ENCODE assay signal across 1 cellular context in genomic region chr4:6929735-6930464, GRCh38.
TF ChIP-seq lines count a peak whose summit lies in the region.

No MANE protein-coding gene starts in this region.

TF ChIP-seq in HepG2, 621 proteins besides CTCF, POLR2A, EP300 and RAD21 (continued from another document and continues in another):
- TF ChIP-seq, protein P1, sequence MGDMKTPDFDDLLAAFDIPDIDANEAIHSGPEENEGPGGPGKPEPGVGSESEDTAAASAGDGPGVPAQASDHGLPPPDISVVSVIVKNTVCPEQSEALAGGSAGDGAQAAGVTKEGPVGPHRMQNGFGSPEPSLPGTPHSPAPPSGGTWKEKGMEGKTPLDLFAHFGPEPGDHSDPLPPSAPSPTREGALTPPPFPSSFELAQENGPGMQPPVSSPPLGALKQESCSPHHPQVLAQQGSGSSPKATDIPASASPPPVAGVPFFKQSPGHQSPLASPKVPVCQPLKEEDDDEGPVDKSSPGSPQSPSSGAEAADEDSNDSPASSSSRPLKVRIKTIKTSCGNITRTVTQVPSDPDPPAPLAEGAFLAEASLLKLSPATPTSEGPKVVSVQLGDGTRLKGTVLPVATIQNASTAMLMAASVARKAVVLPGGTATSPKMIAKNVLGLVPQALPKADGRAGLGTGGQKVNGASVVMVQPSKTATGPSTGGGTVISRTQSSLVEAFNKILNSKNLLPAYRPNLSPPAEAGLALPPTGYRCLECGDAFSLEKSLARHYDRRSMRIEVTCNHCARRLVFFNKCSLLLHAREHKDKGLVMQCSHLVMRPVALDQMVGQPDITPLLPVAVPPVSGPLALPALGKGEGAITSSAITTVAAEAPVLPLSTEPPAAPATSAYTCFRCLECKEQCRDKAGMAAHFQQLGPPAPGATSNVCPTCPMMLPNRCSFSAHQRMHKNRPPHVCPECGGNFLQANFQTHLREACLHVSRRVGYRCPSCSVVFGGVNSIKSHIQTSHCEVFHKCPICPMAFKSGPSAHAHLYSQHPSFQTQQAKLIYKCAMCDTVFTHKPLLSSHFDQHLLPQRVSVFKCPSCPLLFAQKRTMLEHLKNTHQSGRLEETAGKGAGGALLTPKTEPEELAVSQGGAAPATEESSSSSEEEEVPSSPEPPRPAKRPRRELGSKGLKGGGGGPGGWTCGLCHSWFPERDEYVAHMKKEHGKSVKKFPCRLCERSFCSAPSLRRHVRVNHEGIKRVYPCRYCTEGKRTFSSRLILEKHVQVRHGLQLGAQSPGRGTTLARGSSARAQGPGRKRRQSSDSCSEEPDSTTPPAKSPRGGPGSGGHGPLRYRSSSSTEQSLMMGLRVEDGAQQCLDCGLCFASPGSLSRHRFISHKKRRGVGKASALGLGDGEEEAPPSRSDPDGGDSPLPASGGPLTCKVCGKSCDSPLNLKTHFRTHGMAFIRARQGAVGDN (CRISPR knock-in tag; IDR thresholded peaks at IDR 0.05): peak; percentile 66
- TF ChIP-seq, protein P2, sequence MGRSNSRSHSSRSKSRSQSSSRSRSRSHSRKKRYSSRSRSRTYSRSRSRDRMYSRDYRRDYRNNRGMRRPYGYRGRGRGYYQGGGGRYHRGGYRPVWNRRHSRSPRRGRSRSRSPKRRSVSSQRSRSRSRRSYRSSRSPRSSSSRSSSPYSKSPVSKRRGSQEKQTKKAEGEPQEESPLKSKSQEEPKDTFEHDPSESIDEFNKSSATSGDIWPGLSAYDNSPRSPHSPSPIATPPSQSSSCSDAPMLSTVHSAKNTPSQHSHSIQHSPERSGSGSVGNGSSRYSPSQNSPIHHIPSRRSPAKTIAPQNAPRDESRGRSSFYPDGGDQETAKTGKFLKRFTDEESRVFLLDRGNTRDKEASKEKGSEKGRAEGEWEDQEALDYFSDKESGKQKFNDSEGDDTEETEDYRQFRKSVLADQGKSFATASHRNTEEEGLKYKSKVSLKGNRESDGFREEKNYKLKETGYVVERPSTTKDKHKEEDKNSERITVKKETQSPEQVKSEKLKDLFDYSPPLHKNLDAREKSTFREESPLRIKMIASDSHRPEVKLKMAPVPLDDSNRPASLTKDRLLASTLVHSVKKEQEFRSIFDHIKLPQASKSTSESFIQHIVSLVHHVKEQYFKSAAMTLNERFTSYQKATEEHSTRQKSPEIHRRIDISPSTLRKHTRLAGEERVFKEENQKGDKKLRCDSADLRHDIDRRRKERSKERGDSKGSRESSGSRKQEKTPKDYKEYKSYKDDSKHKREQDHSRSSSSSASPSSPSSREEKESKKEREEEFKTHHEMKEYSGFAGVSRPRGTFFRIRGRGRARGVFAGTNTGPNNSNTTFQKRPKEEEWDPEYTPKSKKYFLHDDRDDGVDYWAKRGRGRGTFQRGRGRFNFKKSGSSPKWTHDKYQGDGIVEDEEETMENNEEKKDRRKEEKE (IDR thresholded peaks at IDR 0.05): no peak
- TF ChIP-seq ZNF546 (CRISPR knock-in tag; conservative IDR thresholded peaks at IDR 0.05) (0 out of 2 replicates have a peak, but pooled peaks have one; percentile 48), RXRB (CRISPR knock-in tag; IDR thresholded peaks at IDR 0.05; ENCODE audit: borderline replicate concordance) (0 out of 2 replicates have a peak, but pooled peaks have one; percentile 34), NCOR1 (IDR thresholded peaks at IDR 0.05; ENCODE audit: borderline replicate concordance, low read length) (peak; percentile 54; the same call in 1 of the 2 replicates), ELF3 (CRISPR knock-in tag; IDR thresholded peaks at IDR 0.05) (peak; percentile 75), XRCC5 (optimal IDR thresholded peaks at IDR 0.05; ENCODE audit: low read length) (no peak), FOXO1 (CRISPR knock-in tag; IDR thresholded peaks at IDR 0.05) (peak; percentile 31; the same call in 1 of the 2 replicates), GZF1 (CRISPR knock-in tag; IDR thresholded peaks at IDR 0.05) (no peak), ZNF792 (CRISPR knock-in tag; IDR thresholded peaks at IDR 0.05) (peak; percentile 63; the same call in 1 of the 2 replicates), ZNF331 (CRISPR knock-in tag; IDR thresholded peaks at IDR 0.05) (peak; percentile 33; the same call in 1 of the 2 replicates), TBX2 (CRISPR knock-in tag; IDR thresholded peaks at IDR 0.05; ENCODE audit: borderline replicate concordance) (peak; percentile 59; the same call in 1 of the 2 replicates), ZNF652 (CRISPR knock-in tag; IDR thresholded peaks at IDR 0.05; ENCODE audit: borderline replicate concordance, low read depth) (no peak), SAFB2 (CRISPR knock-in tag; IDR thresholded peaks at IDR 0.05; ENCODE audit: borderline replicate concordance, low read depth) (peak; percentile 56; the same call in 1 of the 2 replicates), ZC3H13 (CRISPR knock-in tag; IDR thresholded peaks at IDR 0.05) (no peak), SIX1 (CRISPR knock-in tag; IDR thresholded peaks at IDR 0.05; ENCODE audit: borderline replicate concordance) (peak; percentile 88), ZNF605 (CRISPR knock-in tag; IDR thresholded peaks at IDR 0.05) (peak; percentile 37; the same call in 1 of the 2 replicates), NFRKB (IDR thresholded peaks at IDR 0.05) (no peak), IRF2 (CRISPR knock-in tag; IDR thresholded peaks at IDR 0.05) (peak; percentile 31; the same call in 1 of the 2 replicates), ZNF501 (CRISPR knock-in tag; IDR thresholded peaks at IDR 0.05) (peak; percentile 78), HNF4A (CRISPR knock-in tag; IDR thresholded peaks at IDR 0.05) (peak; percentile 89), ZNF775 (CRISPR knock-in tag; IDR thresholded peaks at IDR 0.05; ENCODE audit: borderline replicate concordance) (no peak), ATAD3A (CRISPR knock-in tag; IDR thresholded peaks at IDR 0.05) (no peak), ZNF446 (CRISPR knock-in tag; IDR thresholded peaks at IDR 0.05) (no peak), SAP130 (CRISPR knock-in tag; IDR thresholded peaks at IDR 0.05; ENCODE audit: low read depth) (peak; percentile 87), ZNF850 (CRISPR knock-in tag; conservative IDR thresholded peaks at IDR 0.05) (no peak), ZSCAN25 (CRISPR knock-in tag; IDR thresholded peaks at IDR 0.05) (0 out of 2 replicates have a peak, but pooled peaks have one; percentile 27), ZNF33A (CRISPR knock-in tag; IDR thresholded peaks at IDR 0.05; ENCODE audit: borderline replicate concordance) (no peak), HDAC1 (CRISPR knock-in tag; IDR thresholded peaks at IDR 0.05) (peak; percentile 62; the same call in 1 of the 2 replicates), BHLHE40 (IDR thresholded peaks at IDR 0.05; ENCODE audit: low read length) (peak; percentile 39; the same call in 1 of the 2 replicates), ZNF569 (CRISPR knock-in tag; IDR thresholded peaks at IDR 0.05; ENCODE audit: borderline replicate concordance) (no peak), MAFK (conservative IDR thresholded peaks at IDR 0.05 in 1 of 2, IDR thresholded peaks at IDR 0.05 in 1 of 2; ENCODE audit: low read length in 2 of 2) (no peak), ZNF142 (CRISPR knock-in tag; IDR thresholded peaks at IDR 0.05) (no peak)
- TF ChIP-seq, protein P3, sequence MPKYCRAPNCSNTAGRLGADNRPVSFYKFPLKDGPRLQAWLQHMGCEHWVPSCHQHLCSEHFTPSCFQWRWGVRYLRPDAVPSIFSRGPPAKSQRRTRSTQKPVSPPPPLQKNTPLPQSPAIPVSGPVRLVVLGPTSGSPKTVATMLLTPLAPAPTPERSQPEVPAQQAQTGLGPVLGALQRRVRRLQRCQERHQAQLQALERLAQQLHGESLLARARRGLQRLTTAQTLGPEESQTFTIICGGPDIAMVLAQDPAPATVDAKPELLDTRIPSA (CRISPR knock-in tag; IDR thresholded peaks at IDR 0.05; ENCODE audit: borderline replicate concordance): 0 out of 2 replicates have a peak, but pooled peaks have one; percentile 38
- TF ChIP-seq, protein P4, sequence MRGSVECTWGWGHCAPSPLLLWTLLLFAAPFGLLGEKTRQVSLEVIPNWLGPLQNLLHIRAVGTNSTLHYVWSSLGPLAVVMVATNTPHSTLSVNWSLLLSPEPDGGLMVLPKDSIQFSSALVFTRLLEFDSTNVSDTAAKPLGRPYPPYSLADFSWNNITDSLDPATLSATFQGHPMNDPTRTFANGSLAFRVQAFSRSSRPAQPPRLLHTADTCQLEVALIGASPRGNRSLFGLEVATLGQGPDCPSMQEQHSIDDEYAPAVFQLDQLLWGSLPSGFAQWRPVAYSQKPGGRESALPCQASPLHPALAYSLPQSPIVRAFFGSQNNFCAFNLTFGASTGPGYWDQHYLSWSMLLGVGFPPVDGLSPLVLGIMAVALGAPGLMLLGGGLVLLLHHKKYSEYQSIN (CRISPR knock-in tag; IDR thresholded peaks at IDR 0.05; ENCODE audit: borderline replicate concordance): no peak
- TF ChIP-seq, protein P5, sequence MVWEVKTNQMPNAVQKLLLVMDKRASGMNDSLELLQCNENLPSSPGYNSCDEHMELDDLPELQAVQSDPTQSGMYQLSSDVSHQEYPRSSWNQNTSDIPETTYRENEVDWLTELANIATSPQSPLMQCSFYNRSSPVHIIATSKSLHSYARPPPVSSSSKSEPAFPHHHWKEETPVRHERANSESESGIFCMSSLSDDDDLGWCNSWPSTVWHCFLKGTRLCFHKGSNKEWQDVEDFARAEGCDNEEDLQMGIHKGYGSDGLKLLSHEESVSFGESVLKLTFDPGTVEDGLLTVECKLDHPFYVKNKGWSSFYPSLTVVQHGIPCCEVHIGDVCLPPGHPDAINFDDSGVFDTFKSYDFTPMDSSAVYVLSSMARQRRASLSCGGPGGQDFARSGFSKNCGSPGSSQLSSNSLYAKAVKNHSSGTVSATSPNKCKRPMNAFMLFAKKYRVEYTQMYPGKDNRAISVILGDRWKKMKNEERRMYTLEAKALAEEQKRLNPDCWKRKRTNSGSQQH (CRISPR knock-in tag; IDR thresholded peaks at IDR 0.05; ENCODE audit: low read depth): no peak
- TF ChIP-seq, protein P6, sequence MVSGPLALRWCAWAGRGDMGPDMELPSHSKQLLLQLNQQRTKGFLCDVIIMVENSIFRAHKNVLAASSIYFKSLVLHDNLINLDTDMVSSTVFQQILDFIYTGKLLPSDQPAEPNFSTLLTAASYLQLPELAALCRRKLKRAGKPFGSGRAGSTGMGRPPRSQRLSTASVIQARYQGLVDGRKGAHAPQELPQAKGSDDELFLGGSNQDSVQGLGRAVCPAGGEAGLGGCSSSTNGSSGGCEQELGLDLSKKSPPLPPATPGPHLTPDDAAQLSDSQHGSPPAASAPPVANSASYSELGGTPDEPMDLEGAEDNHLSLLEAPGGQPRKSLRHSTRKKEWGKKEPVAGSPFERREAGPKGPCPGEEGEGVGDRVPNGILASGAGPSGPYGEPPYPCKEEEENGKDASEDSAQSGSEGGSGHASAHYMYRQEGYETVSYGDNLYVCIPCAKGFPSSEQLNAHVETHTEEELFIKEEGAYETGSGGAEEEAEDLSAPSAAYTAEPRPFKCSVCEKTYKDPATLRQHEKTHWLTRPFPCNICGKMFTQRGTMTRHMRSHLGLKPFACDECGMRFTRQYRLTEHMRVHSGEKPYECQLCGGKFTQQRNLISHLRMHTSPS (CRISPR knock-in tag; IDR thresholded peaks at IDR 0.05; ENCODE audit: low read depth): no peak
